ENCODE assay signal across 8 cellular contexts in genomic region chr3:9248232-9249191, GRCh38. TPM values are rescaled to one million over a fixed set of nuclear protein-coding genes. Genes with fewer than 3 reads are reported as not detected.
DNase-seq lines count a peak whose midpoint lies in the region; ATAC-seq lines count a peak whose summit lies in the region.

No MANE protein-coding gene starts in this region.

- no peaks in the 10 kb centered on the region for H3K9me3 ChIP-seq in muscle layer of colon (ENCODE audit: low read length)

- H3K36me3 ChIP-seq in muscle layer of colon (ENCODE audit: insufficient read depth, low read length) = no peaks in the 10 kb centered on the region

- DNase-seq in DMS 273 (lab: John Stamatoyannopoulos, UW; ENCODE audit: unreplicated experiment) = peak; percentile 44
- no peak for DNase-seq in DMS 273 treated with DMSO at 0.1 percent for 48 hours (lab: John Stamatoyannopoulos, UW)
- peak; percentile 30 for DNase-seq in NCI-H2171 (lab: John Stamatoyannopoulos, UW)
- peak; percentile 67 for DNase-seq in cerebellar cortex (ENCODE audit: low spot score)
- no peak for DNase-seq in A172 (ENCODE audit: low spot score)
- DNase-seq in AG20443 (ENCODE audit: low spot score) = no peak

- ATAC-seq in GM21381 (IDR thresholded peaks at IDR 0.05; ENCODE audit: unreplicated experiment) = no peak

- no peak overlapping the region for H3K27ac ChIP-seq in muscle layer of colon (ENCODE audit: low read depth, low read length)

- H3K27me3 ChIP-seq in muscle layer of colon (ENCODE audit: control insufficient read depth in 1 of 2, insufficient read depth in 2 of 2, low read length in 2 of 2) = no peaks in the 10 kb centered on the region

- peak overlapping the region; percentile 50 to 75 for H3K4me3 ChIP-seq in muscle layer of colon (ENCODE audit: low read depth in 1 of 2, low read length in 2 of 2)

- peaks cover 14% of the 10 kb centered on the region for H3K4me1 ChIP-seq in muscle layer of colon (ENCODE audit: insufficient read depth, low read length)

- no peak overlapping the region for H3K9ac ChIP-seq in muscle layer of colon (ENCODE audit: low read length)

RNA-seq across cellular contexts. Expression of gene SRGAP3, which starts 0.9 kb away (rescaled TPM):
- total RNA-seq in A172 (2014; rRNA removed; shearing (Covaris generic)) = 0.77 and 5.9 TPM in 2 replicates

Comparison
In these comparisons a context has a peak if more than half of its experiments do, and no peak if none do; other contexts are left out.
1. DNase-seq: peak in DMS 273 (single experiment), NCI-H2171 (single experiment) and cerebellar cortex (single experiment); none in DMS 273 treated with DMSO at 0.1 percent for 48 hours (single experiment), A172 (single experiment) and AG20443 (single experiment).